Comparison of ENCODE assay signal across 14 cellular contexts in genomic region chr19:34432797-34433196, GRCh38. TPM values are rescaled to one million over a fixed set of nuclear protein-coding genes. Genes with fewer than 3 reads are reported as not detected.
DNase-seq lines count a peak whose midpoint lies in the region; ATAC-seq and TF ChIP-seq lines count a peak whose summit lies in the region.
"Had no signal": no experiment of that assay in that cellular context is flagged by ENCODE, and none has a peak within 500 bp of the region (broad histone marks: within the 10 kb centered on the region; RNA-seq: fewer than 3 reads in every experiment).

No MANE protein-coding gene starts in this region.

- no peaks in the 10 kb centered on the region for H3K9me3 Mint-ChIP-seq in WTC11
- H3K9me3 Mint-ChIP-seq in endodermal cell = no peaks in the 10 kb centered on the region
- H3K9me3 Mint-ChIP-seq: stimulated activated naive CD8-positive, alpha-beta T cell treated with anti-CD3 and anti-CD28 coated beads, Interleukin-15, amount 100 ng/mL, for 72 hours had no signal

- H4K8ac ChIP-seq in mesendoderm (ENCODE audit: low read depth, low read length) = no peak overlapping the region

- H3K4me3 ChIP-seq in endodermal cell (ENCODE audit: low read length) = no peak overlapping the region
- H3K4me3 ChIP-seq in mesendoderm (ENCODE audit: low read length) = no peak overlapping the region
- peak overlapping the region in 1 of 2 donors; percentile 7 for H3K4me3 ChIP-seq in tibial artery

- TF ChIP-seq CTCF in WTC11 (IDR thresholded peaks at IDR 0.05) = no peak
- no peak for TF ChIP-seq CTCF in endodermal cell (conservative IDR thresholded peaks at IDR 0.05)
- no peak for TF ChIP-seq CTCF in tibial artery (IDR thresholded peaks at IDR 0.05)

- ATAC-seq in WTC11 (no peak), HG03039 (IDR thresholded peaks at IDR 0.05; ENCODE audit: unreplicated experiment) (no peak), GM21390 (IDR thresholded peaks at IDR 0.05; ENCODE audit: unreplicated experiment) (no peak)
- ATAC-seq: stimulated activated naive CD8-positive, alpha-beta T cell treated with anti-CD3 and anti-CD28 coated beads, Interleukin-15, amount 100 ng/mL, for 72 hours had no signal

- H4K5ac ChIP-seq in mesendoderm (ENCODE audit: low read length) = no peak overlapping the region

- no peak for DNase-seq in WTC11 (ENCODE audit: low spot score)
- peak; percentile 45 for DNase-seq in endodermal cell
- peak; percentile 18 for DNase-seq in mesendoderm
- peak; percentile 76 to 93 for DNase-seq in tibial artery
- DNase-seq in NCI-H2107 treated with DMSO at 0.1 percent for 48 hours (lab: John Stamatoyannopoulos, UW; ENCODE audit: unreplicated experiment) = no peak
- DNase-seq: activated CD8-positive, alpha-beta memory T cell treated with anti-CD3 and anti-CD28 coated beads for 24 hours; islet precursor cell; NCI-H2227 treated with DMSO at 0.1 percent for 48 hours; stimulated activated CD4-positive, alpha-beta T cell treated with anti-CD3 and anti-CD28 coated beads, Interleukin-4, amount 100 ng/mL, for 1 hour; stimulated activated naive CD8-positive, alpha-beta T cell treated with anti-CD3 and anti-CD28 coated beads, Interleukin-15, amount 100 ng/mL, for 72 hours; T-helper 9 cell had no signal

- no peak overlapping the region for H2AK5ac ChIP-seq in mesendoderm (ENCODE audit: low read length)

- H3K4ac ChIP-seq in mesendoderm (ENCODE audit: low read depth, low read length) = no peak overlapping the region

- H3K9me3 ChIP-seq in endodermal cell (ENCODE audit: control insufficient read depth, low read length) (no peaks in the 10 kb centered on the region), tibial artery (no peaks in the 10 kb centered on the region)
- H3K9me3 ChIP-seq: neutrophil had no signal

- H3K27ac ChIP-seq in endodermal cell (ENCODE audit: low read depth, low read length) (no peak overlapping the region), mesendoderm (ENCODE audit: low read depth, low read length) (no peak overlapping the region), tibial artery (peak overlapping the region; percentile 98 to 100)
- H3K27ac ChIP-seq: neutrophil had no signal

- H3K4me1 ChIP-seq in endodermal cell (ENCODE audit: control insufficient read depth, insufficient read depth, low read length) (no peaks in the 10 kb centered on the region), mesendoderm (ENCODE audit: control insufficient read depth, low read depth, low read length) (no peaks in the 10 kb centered on the region), tibial artery (peaks cover 0 to 84% (median 51%) of the 10 kb centered on the region in 4 donors)

- H3K79me1 ChIP-seq in mesendoderm (ENCODE audit: low read length) = peaks cover 9% of the 10 kb centered on the region

- intact Hi-C loops in tibial artery (cut with DNase I; ENCODE audit: low total_unique reads) = no loop called here

- H3K27me3 ChIP-seq in endodermal cell (ENCODE audit: control insufficient read depth, insufficient read depth, low read length, poor library complexity, severe bottlenecking) (no peaks in the 10 kb centered on the region), mesendoderm (ENCODE audit: insufficient read depth, low read length, poor library complexity) (no peaks in the 10 kb centered on the region), tibial artery (no peaks in the 10 kb centered on the region)
- H3K27me3 ChIP-seq: neutrophil had no signal

- H3K27ac Mint-ChIP-seq in WTC11 (peak overlapping the region; percentile 89), endodermal cell (peak overlapping the region; percentile 62)

- H3K4me1 Mint-ChIP-seq in WTC11 (peaks cover 19% of the 10 kb centered on the region), endodermal cell (peaks cover 8% of the 10 kb centered on the region)

- H3K18ac ChIP-seq in mesendoderm (ENCODE audit: low read length) = no peak overlapping the region

- H3K4me3 Mint-ChIP-seq in WTC11 (no peak overlapping the region), endodermal cell (no peak overlapping the region)
- H3K4me3 Mint-ChIP-seq: stimulated activated naive CD8-positive, alpha-beta T cell treated with anti-CD3 and anti-CD28 coated beads, Interleukin-15, amount 100 ng/mL, for 72 hours had no signal

- 97 to 100% methylated on average over 4 to 5 of the region's 5 CpGs for WGBS in endodermal cell (ENCODE audit: insufficient coverage in 1 of 2, insufficient read length in 1 of 2), 2 experiments
- no CpG with 5 or more reads among the region's 5 CpGs for WGBS in mesendoderm (ENCODE audit: extremely low coverage, insufficient coverage, low lambda C conversion rate)

- H2BK5ac ChIP-seq in mesendoderm (ENCODE audit: low read length) = no peak overlapping the region

- H3K27me3 Mint-ChIP-seq in WTC11 (ENCODE audit: low read depth) (no peaks in the 10 kb centered on the region), endodermal cell (ENCODE audit: insufficient read depth) (no peaks in the 10 kb centered on the region)
- H3K27me3 Mint-ChIP-seq: stimulated activated naive CD8-positive, alpha-beta T cell treated with anti-CD3 and anti-CD28 coated beads, Interleukin-15, amount 100 ng/mL, for 72 hours had no signal

- peak overlapping the region; percentile 17 for H3K56ac ChIP-seq in mesendoderm (ENCODE audit: low read length)

- H2BK15ac ChIP-seq in mesendoderm (replicated peaks; ENCODE audit: low read depth) = no peak overlapping the region

- peaks cover 55% of the 10 kb centered on the region for H3K79me2 ChIP-seq in mesendoderm (ENCODE audit: control insufficient read depth, insufficient read depth, low read length)

- H3K9ac ChIP-seq in endodermal cell (ENCODE audit: extremely low read depth, low read length, poor library complexity, severe bottlenecking) (no peak overlapping the region), mesendoderm (ENCODE audit: low read length) (no peak overlapping the region)

- POLR2A ChIA-PET in WTC11 (lab: Charles Lee) = no interaction called here

- CTCF ChIA-PET in WTC11 (lab: Charles Lee) = no interaction called here

- no peak overlapping the region for H3K4me2 ChIP-seq in mesendoderm (ENCODE audit: low read length)

- H3K23ac ChIP-seq in mesendoderm (ENCODE audit: low read length) = no peak overlapping the region

- H3K36me3 Mint-ChIP-seq in WTC11 (peaks cover 51% of the 10 kb centered on the region), endodermal cell (ENCODE audit: low read depth) (peaks cover 57% of the 10 kb centered on the region)

- H3K36me3 ChIP-seq in endodermal cell (ENCODE audit: control insufficient read depth, insufficient read depth, low read length) = peaks cover 64% of the 10 kb centered on the region
- no peaks in the 10 kb centered on the region for H3K36me3 ChIP-seq in mesendoderm (ENCODE audit: control insufficient read depth, insufficient read depth, low read length)
- peaks cover 30 to 40% (median 38%) of the 10 kb centered on the region in 3 donors for H3K36me3 ChIP-seq in tibial artery

- no peak overlapping the region for H2BK120ac ChIP-seq in mesendoderm (ENCODE audit: low read depth, low read length)

TF ChIP-seq in WTC11, 78 proteins besides CTCF, POLR2A, EP300 and RAD21 (continues in another document):
- TF ChIP-seq GRHL2 (CRISPR knock-in tag; IDR thresholded peaks at IDR 0.05; ENCODE audit: insufficient replicate concordance, severe bottlenecking) (no peak), ESRRA (CRISPR knock-in tag; IDR thresholded peaks at IDR 0.05; ENCODE audit: borderline replicate concordance) (no peak), USF1 (CRISPR knock-in tag; IDR thresholded peaks at IDR 0.05) (no peak), CREB1 (CRISPR knock-in tag; IDR thresholded peaks at IDR 0.05) (no peak)

RNA-seq across cellular contexts. Expression of gene UBA2, which starts 4.6 kb away (rescaled TPM):
- total RNA-seq in WTC11 (2021) (156 to 163 TPM (median 162 TPM) in 3 replicates), endodermal cell (100 to 1,000 TPM; 147 to 160 TPM)
- polyA plus RNA-seq in endodermal cell (2013, experiment 1 of 2) = 289 TPM
- polyA plus RNA-seq in endodermal cell (2013, experiment 2 of 2) = 277 TPM
- polyA plus RNA-seq in mesendoderm (2013, experiment 1 of 2) = 201 TPM
- polyA plus RNA-seq in mesendoderm (2013, experiment 2 of 2) = 204 TPM

RNA-seq across cellular contexts. Expression of gene PDCD2L, which starts 28.6 kb away (rescaled TPM):
- 38.0 to 43.4 TPM (median 41.2 TPM) in 3 replicates for total RNA-seq in WTC11 (2021)
- total RNA-seq in endodermal cell = 10 to 100 TPM; 25.0 to 25.1 TPM
- 25.7 TPM for polyA plus RNA-seq in endodermal cell (2013, experiment 1 of 2)
- polyA plus RNA-seq in endodermal cell (2013, experiment 2 of 2) = 15.5 TPM
- polyA plus RNA-seq in mesendoderm (2013, experiment 1 of 2) = 72.4 TPM
- 67.4 TPM for polyA plus RNA-seq in mesendoderm (2013, experiment 2 of 2)

RNA-seq across cellular contexts. Expression of gene WTIP, which starts 48.8 kb away (rescaled TPM):
- total RNA-seq in WTC11 (2021) = 14.3 to 18.1 TPM (median 16.0 TPM) in 3 replicates
- total RNA-seq in endodermal cell = 10 to 100 TPM; 45.4 to 48.6 TPM
- polyA plus RNA-seq in endodermal cell (2013, experiment 1 of 2) = 18.9 TPM
- polyA plus RNA-seq in endodermal cell (2013, experiment 2 of 2) = 21.1 TPM
- 7.2 TPM for polyA plus RNA-seq in mesendoderm (2013, experiment 1 of 2)
- 7.3 TPM for polyA plus RNA-seq in mesendoderm (2013, experiment 2 of 2)

Comparison
In these comparisons a context has a peak if more than half of its experiments do, and no peak if none do; other contexts are left out.
1. DNase-seq: peak in endodermal cell (single experiment), mesendoderm (single experiment) and tibial artery (2 of 2); none in WTC11 (single experiment) and NCI-H2107 treated with DMSO at 0.1 percent for 48 hours (single experiment).
2. H3K27ac ChIP-seq: peak in tibial artery (2 of 2); none in endodermal cell (single experiment) and mesendoderm (single experiment).